Comparison of ENCODE assay signal across 14 cellular contexts in the genomic region with DNA sequence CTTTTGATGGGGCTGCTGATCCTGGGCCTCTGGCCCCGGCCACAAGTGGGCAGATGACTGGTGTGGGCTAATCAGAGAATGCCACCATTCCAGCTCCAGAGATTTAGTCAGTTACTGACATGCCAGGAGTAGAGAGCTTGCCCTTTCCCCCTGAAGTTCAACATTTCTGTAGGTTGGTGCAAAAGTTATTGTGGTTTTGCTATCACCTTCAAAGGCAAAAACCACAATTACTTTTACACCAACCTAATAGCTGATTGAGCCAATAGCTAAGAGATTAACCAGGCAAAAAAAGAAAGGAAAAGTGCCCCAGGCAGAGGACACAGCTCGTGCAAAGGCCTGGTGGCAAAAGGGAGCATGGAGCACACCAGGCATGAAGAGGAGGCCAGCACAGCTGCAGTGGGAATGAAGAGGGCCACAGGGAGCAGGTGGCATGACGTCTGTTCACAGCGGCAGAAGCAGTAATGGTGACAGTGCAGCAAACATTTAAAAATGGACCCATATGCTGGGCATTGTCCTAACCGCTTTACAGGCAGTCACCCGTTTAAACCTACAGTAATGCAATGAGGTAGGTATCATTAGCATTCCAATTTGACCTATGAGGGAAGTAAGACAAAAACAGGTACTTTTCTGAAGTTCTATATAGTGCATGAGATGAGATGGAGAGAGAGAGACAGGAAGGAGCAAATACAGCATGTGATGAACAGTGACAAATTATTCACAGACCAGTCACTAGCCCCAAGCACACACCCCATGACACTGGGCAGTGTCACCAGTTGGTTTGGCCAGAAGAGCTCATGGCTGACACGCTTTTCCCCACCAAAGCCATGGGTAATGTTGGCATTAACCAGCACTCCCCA.
A peak's percentile ranks its signal among the peaks of the same experiment; 100 is the strongest.
DNase-seq lines count a peak whose midpoint lies in the region; ATAC-seq, FAIRE-seq and TF ChIP-seq lines count a peak whose summit lies in the region.
"Had no signal": no experiment of that assay in that cellular context is flagged by ENCODE, and none has a peak within 500 bp of the region (broad histone marks: within the 10 kb centered on the region; RNA-seq: fewer than 3 reads in every experiment).

No MANE protein-coding gene starts in this region.

- no peak overlapping the region for H3K9ac ChIP-seq in endodermal cell (ENCODE audit: extremely low read depth, low read length, poor library complexity, severe bottlenecking)

- ATAC-seq in GM21390 (IDR thresholded peaks at IDR 0.05; ENCODE audit: unreplicated experiment) (peak; percentile 46), HG03378 (IDR thresholded peaks at IDR 0.05; ENCODE audit: unreplicated experiment) (peak; percentile 84)
- no peak for ATAC-seq in CD8-positive, alpha-beta T cell
- ATAC-seq: T-cell had no signal

- intact Hi-C loops in CD8-positive, alpha-beta T cell (cut with DNase I, micrococcal nuclease) = loop anchor here in 1 of 2 experiments (10.0 kb wide), 1 partner anchor 397 kb away; no protein-coding TSS in a partner anchor
- intact Hi-C loops in uterus (cut with DNase I; ENCODE audit: low total_unique reads) = no loop called here

- no peak overlapping the region for H3K27ac Mint-ChIP-seq in endodermal cell
- H3K27ac Mint-ChIP-seq in CD8-positive, alpha-beta T cell = no peak overlapping the region
- H3K27ac Mint-ChIP-seq: activated naive CD4-positive, alpha-beta T cell treated with anti-CD3 and anti-CD28 coated beads, Interleukin-2, amount 50 U/mL, for 24 hours; T-cell had no signal

- H3K4me1 ChIP-seq in endodermal cell (ENCODE audit: control insufficient read depth, insufficient read depth, low read length) (peaks cover 4% of the 10 kb centered on the region), uterus (peaks cover 0 to 8% of the 10 kb centered on the region in 2 donors)
- no peaks in the 10 kb centered on the region for H3K4me1 ChIP-seq in CD8-positive, alpha-beta T cell (ENCODE audit: insufficient read depth, low read length)

- peaks cover 14% of the 10 kb centered on the region for H3K4me1 Mint-ChIP-seq in endodermal cell
- no peaks in the 10 kb centered on the region for H3K4me1 Mint-ChIP-seq in CD8-positive, alpha-beta T cell (ENCODE audit: low read depth)

- DNase-seq in GM18507 (ENCODE audit: extremely low spot score, insufficient read length, low read depth) = no peak
- no peak for DNase-seq in endodermal cell
- DNase-seq in H54 (ENCODE audit: insufficient read length, low spot score) = no peak
- no peak for DNase-seq in CD8-positive, alpha-beta T cell
- DNase-seq in uterus = no peak
- no peak for DNase-seq in NCI-H526 (lab: John Stamatoyannopoulos, UW)
- DNase-seq: COR-L47; stimulated activated CD4-positive, alpha-beta T cell treated with anti-CD3 and anti-CD28 coated beads, Interleukin-4, amount 100 ng/mL, for 1 hour; T-cell had no signal

- peaks cover 8% of the 10 kb centered on the region for H3K9me3 ChIP-seq in endodermal cell (ENCODE audit: control insufficient read depth, low read length)
- H3K9me3 ChIP-seq in CD8-positive, alpha-beta T cell (ENCODE audit: low read length) = no peaks in the 10 kb centered on the region
- H3K9me3 ChIP-seq in uterus = no peaks in the 10 kb centered on the region
- H3K9me3 ChIP-seq: HAP-1 had no signal

- CTCF ChIA-PET in CD8-positive, alpha-beta T cell (lab: Charles Lee) = no interaction called here

- POLR2A ChIA-PET in CD8-positive, alpha-beta T cell (lab: Charles Lee) = no interaction called here

- no peak overlapping the region for H3K4me3 Mint-ChIP-seq in endodermal cell
- H3K4me3 Mint-ChIP-seq in CD8-positive, alpha-beta T cell = no peak overlapping the region
- H3K4me3 Mint-ChIP-seq: activated naive CD4-positive, alpha-beta T cell treated with anti-CD3 and anti-CD28 coated beads, Interleukin-2, amount 50 U/mL, for 24 hours; T-cell had no signal

- TF ChIP-seq POLR2A in H54 (IDR thresholded peaks at IDR 0.05; ENCODE audit: low read depth, low read length) = no peak
- TF ChIP-seq POLR2A in uterus (IDR thresholded peaks at IDR 0.05) = no peak

- FAIRE-seq in GM18507 (lab: Jason Lieb, UNC) (peak; percentile 39), H54 (lab: Jason Lieb, UNC) (no peak)
- FAIRE-seq: HTR-8/SVneo had no signal

- H3K27ac ChIP-seq in endodermal cell (ENCODE audit: low read depth, low read length) (no peak overlapping the region), uterus (no peak overlapping the region)
- H3K27ac ChIP-seq in CD8-positive, alpha-beta T cell (ENCODE audit: low read depth, low read length) = no peak overlapping the region

- H3K27me3 ChIP-seq in endodermal cell (ENCODE audit: control insufficient read depth, insufficient read depth, low read length, poor library complexity, severe bottlenecking) (no peaks in the 10 kb centered on the region), uterus (no peaks in the 10 kb centered on the region)
- no peaks in the 10 kb centered on the region for H3K27me3 ChIP-seq in CD8-positive, alpha-beta T cell (ENCODE audit: insufficient read depth, low read length)

- H3K4me3 ChIP-seq in endodermal cell (ENCODE audit: low read length) (no peak overlapping the region), uterus (no peak overlapping the region)
- no peak overlapping the region for H3K4me3 ChIP-seq in CD8-positive, alpha-beta T cell (ENCODE audit: low read depth, low read length)
- H3K4me3 ChIP-seq: HAP-1 had no signal

- WGBS in endodermal cell (ENCODE audit: insufficient coverage in 1 of 2, insufficient read length in 1 of 2), 2 experiments = 91 to 98% methylated on average over 5 to 7 of the region's 7 CpGs

- no peaks in the 10 kb centered on the region for H3K36me3 Mint-ChIP-seq in endodermal cell (ENCODE audit: low read depth)
- no peaks in the 10 kb centered on the region for H3K36me3 Mint-ChIP-seq in CD8-positive, alpha-beta T cell
- H3K36me3 Mint-ChIP-seq: activated naive CD4-positive, alpha-beta T cell treated with anti-CD3 and anti-CD28 coated beads, Interleukin-2, amount 50 U/mL, for 24 hours; T-cell had no signal

- TF ChIP-seq CTCF in endodermal cell (conservative IDR thresholded peaks at IDR 0.05) (peak; percentile 24), uterus (IDR thresholded peaks at IDR 0.05) (no peak)
- no peak for TF ChIP-seq CTCF in CD8-positive, alpha-beta T cell (IDR thresholded peaks at IDR 0.05)

- no peaks in the 10 kb centered on the region for H3K36me3 ChIP-seq in endodermal cell (ENCODE audit: control insufficient read depth, insufficient read depth, low read length)
- H3K36me3 ChIP-seq in CD8-positive, alpha-beta T cell (ENCODE audit: insufficient read depth, low read length) = no peaks in the 10 kb centered on the region
- H3K36me3 ChIP-seq in uterus = no peaks in the 10 kb centered on the region
- H3K36me3 ChIP-seq: HAP-1 had no signal

- peaks cover 9% of the 10 kb centered on the region for H3K9me3 Mint-ChIP-seq in endodermal cell
- H3K9me3 Mint-ChIP-seq in CD8-positive, alpha-beta T cell = no peaks in the 10 kb centered on the region
- H3K9me3 Mint-ChIP-seq: activated naive CD4-positive, alpha-beta T cell treated with anti-CD3 and anti-CD28 coated beads, Interleukin-2, amount 50 U/mL, for 24 hours; T-cell had no signal

- H3K27me3 Mint-ChIP-seq in endodermal cell (ENCODE audit: insufficient read depth) = peaks cover 2% of the 10 kb centered on the region
- H3K27me3 Mint-ChIP-seq in CD8-positive, alpha-beta T cell (ENCODE audit: low read depth) = no peaks in the 10 kb centered on the region
- H3K27me3 Mint-ChIP-seq: activated naive CD4-positive, alpha-beta T cell treated with anti-CD3 and anti-CD28 coated beads, Interleukin-2, amount 50 U/mL, for 24 hours; T-cell had no signal
